ENCODE assay signal across 8 cellular contexts in genomic region chr17:45135192-45135977, GRCh38. TPM values are rescaled to one million over a fixed set of nuclear protein-coding genes. Genes with fewer than 3 reads are reported as not detected.
DNase-seq lines count a peak whose midpoint lies in the region; ATAC-seq and TF ChIP-seq lines count a peak whose summit lies in the region.

A gene with protein sequence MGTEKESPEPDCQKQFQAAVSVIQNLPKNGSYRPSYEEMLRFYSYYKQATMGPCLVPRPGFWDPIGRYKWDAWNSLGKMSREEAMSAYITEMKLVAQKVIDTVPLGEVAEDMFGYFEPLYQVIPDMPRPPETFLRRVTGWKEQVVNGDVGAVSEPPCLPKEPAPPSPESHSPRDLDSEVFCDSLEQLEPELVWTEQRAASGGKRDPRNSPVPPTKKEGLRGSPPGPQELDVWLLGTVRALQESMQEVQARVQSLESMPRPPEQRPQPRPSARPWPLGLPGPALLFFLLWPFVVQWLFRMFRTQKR (plus strand): TSS chr17:45135687. CDS start chr17:45136145, 458 bp downstream.

- DNase-seq in GM13977 (ENCODE audit: low spot score) (peak; percentile 98), NCI-H1694 (lab: John Stamatoyannopoulos, UW) (peak; percentile 97), T-helper 17 cell (peak; percentile 93 to 100 (median 94)), left ventricle myocardium superior (peak; percentile 97), psoas muscle (peak; percentile 94 to 97), uterus (peak; percentile 97)

- H3K27ac Mint-ChIP-seq in T-helper 17 cell, result peak within 1 kb of the TSS; percentile 80

- H3K36me3 ChIP-seq in psoas muscle (ENCODE audit: insufficient read depth in 1 of 2, low read depth in 1 of 2) (peaks cover 0 to 4% of the 10 kb centered on the region in 2 donors), uterus (no peaks in the 10 kb centered on the region)

- peak within 1 kb of the TSS; percentile 87 for H3K4me3 Mint-ChIP-seq in T-helper 17 cell

- H3K27me3 ChIP-seq in psoas muscle (ENCODE audit: insufficient read depth in 3 of 3, low read length in 2 of 3) (no peaks in the 10 kb centered on the region), uterus (no peaks in the 10 kb centered on the region)

- H3K36me3 Mint-ChIP-seq in T-helper 17 cell (ENCODE audit: low read depth), result no peaks in the 10 kb centered on the region

- TF ChIP-seq CTCF in GM13977 (IDR thresholded peaks at IDR 0.05; ENCODE audit: extremely low read depth, insufficient read depth, missing control alignments) (peak; percentile 100), psoas muscle (IDR thresholded peaks at IDR 0.05) (peak; percentile 100), uterus (IDR thresholded peaks at IDR 0.05) (peak; percentile 99 to 100 (median 100))

- H3K4me3 ChIP-seq in psoas muscle (peak within 1 kb of the TSS; percentile 71), uterus (peak within 1 kb of the TSS; percentile 68 to 83)

- intact Hi-C loops in left ventricle myocardium superior (cut with micrococcal nuclease) (no loop called here), psoas muscle (cut with DNase I) (loop anchor here in 1 of 2 donors (10.0 kb wide), 1 partner anchor 361 kb away; no protein-coding TSS in a partner anchor), uterus (cut with DNase I; ENCODE audit: low total_unique reads) (loop anchor here (5.0 kb wide), 1 partner anchor 62 kb away; no protein-coding TSS in a partner anchor)

- 5% methylated on average over 40 of the region's 40 CpGs for WGBS in psoas muscle, 3 donors

- in situ Hi-C loops in GM13977 (cut with MboI; ENCODE audit: low pct_unique_long_range_greater_than_20kb, low sequenced_read_pairs, unreplicated experiment), result loop anchor here (5.0 kb wide), 1 partner anchor 62 kb away; no protein-coding TSS in a partner anchor

- H3K4me1 ChIP-seq in psoas muscle (peaks cover 14% of the 10 kb centered on the region), uterus (peaks cover 8% of the 10 kb centered on the region in 2 donors)

- no peaks in the 10 kb centered on the region for H3K27me3 Mint-ChIP-seq in T-helper 17 cell

- peak within 1 kb of the TSS; percentile 41 for H3K27ac ChIP-seq in angular gyrus (ENCODE audit: low read depth, low read length)
- H3K27ac ChIP-seq in psoas muscle, result peak within 1 kb of the TSS; percentile 69
- peak within 1 kb of the TSS; percentile 90 to 94 for H3K27ac ChIP-seq in uterus

- ATAC-seq in HG02884 (IDR thresholded peaks at IDR 0.05; ENCODE audit: unreplicated experiment) (peak; percentile 77), T-helper 17 cell (peak; percentile 89), left ventricle myocardium superior (peak; percentile 73), psoas muscle (peak; percentile 79 to 83 (median 82))

- H3K4me1 Mint-ChIP-seq in T-helper 17 cell, result peaks cover 13% of the 10 kb centered on the region

- TF ChIP-seq POLR2A in uterus (IDR thresholded peaks at IDR 0.05), result peak; percentile 44 to 65

- H3K9me3 ChIP-seq in T-helper 17 cell (ENCODE audit: control insufficient read depth, low read length, poor library complexity, severe bottlenecking) (no peaks in the 10 kb centered on the region), psoas muscle (no peaks in the 10 kb centered on the region), uterus (no peaks in the 10 kb centered on the region)

RNA-seq across cellular contexts. Expression of the gene that starts here (rescaled TPM):
- total RNA-seq in T-helper 17 cell (10 to 100 TPM; 13.6 to 18.9 TPM), left ventricle myocardium superior (7.7 TPM), psoas muscle (1 to 10 TPM; 3.9 to 8.2 (median 5.1) TPM), uterus (10 to 100 TPM in 3 of 4 donors, 1 to 10 TPM in 1; 7.8 to 37.7 (median 26.1) TPM)
- polyA plus RNA-seq in psoas muscle, result 1 to 10 TPM; 2.7 to 5.2 (median 4.4) TPM

Comparison
In these comparisons a context has a peak if more than half of its experiments do, and no peak if none do; other contexts are left out.
1. Peak in every context shown above with its lines: DNase-seq, ATAC-seq, H3K4me3 ChIP-seq and H3K27ac ChIP-seq.
2. H3K27ac ChIP-seq: peak in every context shown above with its lines; median percentile 92 in uterus; 69 in psoas muscle; 41 in angular gyrus.